1 cellular context compared by ENCODE assay signal in genomic region chr7:103996017-103996551, GRCh38.
TF ChIP-seq lines count a peak whose summit lies in the region.

No MANE protein-coding gene starts in this region.

TF ChIP-seq in K562, 482 proteins besides CTCF, POLR2A, EP300 and RAD21 (continued from another document and continues in another):
- TF ChIP-seq ZBTB43 (CRISPR knock-in tag; IDR thresholded peaks at IDR 0.05): no peak
- peak; percentile 67; the same call in 1 of the 2 replicates for TF ChIP-seq HMG20A (CRISPR knock-in tag; conservative IDR thresholded peaks at IDR 0.05)
- no peak for TF ChIP-seq SRSF3 (IDR thresholded peaks at IDR 0.05; ENCODE audit: insufficient read depth, low read length)
- TF ChIP-seq L3MBTL2 (IDR thresholded peaks at IDR 0.05): peak; percentile 80
- peak; percentile 97 for TF ChIP-seq BCOR (IDR thresholded peaks at IDR 0.05)
- TF ChIP-seq ZNF717 (CRISPR knock-in tag; IDR thresholded peaks at IDR 0.05): no peak
- TF ChIP-seq HDAC2 (IDR thresholded peaks at IDR 0.05): peak; percentile 100
- no peak for TF ChIP-seq ARID4B (CRISPR knock-in tag; IDR thresholded peaks at IDR 0.05)
- no peak for TF ChIP-seq USF2 (CRISPR knock-in tag; IDR thresholded peaks at IDR 0.05)
- TF ChIP-seq NUFIP1 (IDR thresholded peaks at IDR 0.05; ENCODE audit: partially characterized antibody): peak; percentile 79
- peak; percentile 94 for TF ChIP-seq CREB3 (tag; conservative IDR thresholded peaks at IDR 0.05; ENCODE audit: low read depth)
- no peak for TF ChIP-seq ZNF121 (CRISPR knock-in tag; conservative IDR thresholded peaks at IDR 0.05)
- TF ChIP-seq BCLAF1 (IDR thresholded peaks at IDR 0.05; ENCODE audit: borderline replicate concordance in 1 of 2, control insufficient read depth in 1 of 2, low read depth in 2 of 2, low read length in 1 of 2): no peak; a peak in 1 of 4 replicates
- no peak for TF ChIP-seq ASH1L (IDR thresholded peaks at IDR 0.05; ENCODE audit: borderline replicate concordance, low read depth, partially characterized antibody)
- TF ChIP-seq ZNF140 (CRISPR knock-in tag; IDR thresholded peaks at IDR 0.05): no peak
- 0 out of 2 replicates have a peak, but pooled peaks have one; percentile 24 for TF ChIP-seq ZNF79 (CRISPR knock-in tag; IDR thresholded peaks at IDR 0.05; ENCODE audit: low read depth)
- TF ChIP-seq RUNX1 (IDR thresholded peaks at IDR 0.05; ENCODE audit: low read depth): peak; percentile 94
- TF ChIP-seq JUND (IDR thresholded peaks at IDR 0.05; ENCODE audit: borderline replicate concordance, low read depth, low read length): peak; percentile 84
- TF ChIP-seq JUND (tag; IDR thresholded peaks at IDR 0.05; ENCODE audit: borderline replicate concordance, low read depth, low read length): peak; percentile 72; the same call in 1 of the 3 replicates
- no peak for TF ChIP-seq NFE2L1 (tag; IDR thresholded peaks at IDR 0.05; ENCODE audit: borderline replicate concordance, low read depth)
- TF ChIP-seq ZNF57 (CRISPR knock-in tag; IDR thresholded peaks at IDR 0.05): 0 out of 2 replicates have a peak, but pooled peaks have one; percentile 30
- TF ChIP-seq ZNF445 (CRISPR knock-in tag; IDR thresholded peaks at IDR 0.05; ENCODE audit: low read depth): peak; percentile 44; the same call in 1 of the 2 replicates
- no peak for TF ChIP-seq ZNF280B (CRISPR knock-in tag; IDR thresholded peaks at IDR 0.05)
- TF ChIP-seq E2F1 (CRISPR knock-in tag; IDR thresholded peaks at IDR 0.05): no peak
- TF ChIP-seq MED1 (CRISPR knock-in tag; IDR thresholded peaks at IDR 0.05; ENCODE audit: borderline replicate concordance): no peak
- TF ChIP-seq SREBF2 (CRISPR knock-in tag; IDR thresholded peaks at IDR 0.05): no peak
- no peak for TF ChIP-seq SMARCB1 (IDR thresholded peaks at IDR 0.05; ENCODE audit: insufficient read length, low read depth)
- TF ChIP-seq GTF2E2 (tag; IDR thresholded peaks at IDR 0.05): peak; percentile 46; the same call in 1 of the 2 replicates
- peak; percentile 99 for TF ChIP-seq ZNF175 (CRISPR knock-in tag; IDR thresholded peaks at IDR 0.05; ENCODE audit: low read depth)
- TF ChIP-seq ZNF354B (CRISPR knock-in tag; IDR thresholded peaks at IDR 0.05): peak; percentile 76; the same call in 1 of the 2 replicates
- no peak for TF ChIP-seq ZNF253 (CRISPR knock-in tag; conservative IDR thresholded peaks at IDR 0.05)
- TF ChIP-seq TGIF2 (CRISPR knock-in tag; IDR thresholded peaks at IDR 0.05): no peak
- peak; percentile 62; the same call in 1 of the 2 replicates for TF ChIP-seq RAD51 (IDR thresholded peaks at IDR 0.05; ENCODE audit: borderline replicate concordance, low read depth)
- peak; percentile 100 for TF ChIP-seq ARID1B (IDR thresholded peaks at IDR 0.05)
- no peak for TF ChIP-seq SLC30A9 (CRISPR knock-in tag; IDR thresholded peaks at IDR 0.05)
- TF ChIP-seq FOXP4 (CRISPR knock-in tag; IDR thresholded peaks at IDR 0.05; ENCODE audit: borderline replicate concordance): no peak
- TF ChIP-seq ZNF3 (CRISPR knock-in tag; IDR thresholded peaks at IDR 0.05): no peak
- peak; percentile 79 for TF ChIP-seq ETS1 (conservative IDR thresholded peaks at IDR 0.05; ENCODE audit: control insufficient read depth, low read depth, low read length)
- TF ChIP-seq RBM15 (IDR thresholded peaks at IDR 0.05; ENCODE audit: insufficient read depth, low read length): no peak
- TF ChIP-seq FOXK1 (CRISPR knock-in tag; IDR thresholded peaks at IDR 0.05; ENCODE audit: borderline replicate concordance): no peak
